1 cellular context compared by ENCODE assay signal in genomic region chr2:162506706-162507105, GRCh38.
TF ChIP-seq lines count a peak whose summit lies in the region.

No MANE protein-coding gene starts in this region.

TF ChIP-seq in GM23338, 12 proteins besides CTCF, POLR2A, EP300 and RAD21 (continued from another document):
- TF ChIP-seq EZH2 (IDR thresholded peaks at IDR 0.05; ENCODE audit: low read depth, unreplicated experiment) = no peak
- TF ChIP-seq POLR2AphosphoS5 (IDR thresholded peaks at IDR 0.05; ENCODE audit: low read depth) = no peak
- TF ChIP-seq JUNB (IDR thresholded peaks at IDR 0.05; ENCODE audit: unreplicated experiment) = no peak
- TF ChIP-seq EZH2phosphoT487 (IDR thresholded peaks at IDR 0.05; ENCODE audit: unreplicated experiment) = no peak
- TF ChIP-seq ZNF114 (CRISPR knock-in tag; IDR thresholded peaks at IDR 0.05) = no peak
- no peak for TF ChIP-seq REST (IDR thresholded peaks at IDR 0.05; ENCODE audit: unreplicated experiment)
- no peak for TF ChIP-seq STAT1 (IDR thresholded peaks at IDR 0.05; ENCODE audit: unreplicated experiment)
- TF ChIP-seq CREB1 (CRISPR knock-in tag; IDR thresholded peaks at IDR 0.05; ENCODE audit: low read depth) = no peak
- TF ChIP-seq ETS1 (IDR thresholded peaks at IDR 0.05) = no peak
- TF ChIP-seq NANOG (IDR thresholded peaks at IDR 0.05; ENCODE audit: borderline replicate concordance) = no peak
